Comparison of ENCODE assay signal across 8 cellular contexts in genomic region chr6:105431226-105431625, GRCh38. TPM values are rescaled to one million over a fixed set of nuclear protein-coding genes. Genes with fewer than 3 reads are reported as not detected.
DNase-seq lines count a peak whose midpoint lies in the region; ATAC-seq and TF ChIP-seq lines count a peak whose summit lies in the region.

No MANE protein-coding gene starts in this region.

- DNase-seq in NCI-H1436 (lab: John Stamatoyannopoulos, UW) = peak; percentile 37
- no peak for DNase-seq in NCI-H1436 treated with DMSO at 0.1 percent for 48 hours (lab: John Stamatoyannopoulos, UW)
- peak; percentile 56 for DNase-seq in HS-5 (ENCODE audit: low read depth)
- DNase-seq in RPMI8226 = peak; percentile 48
- peak; percentile 30 to 61 for DNase-seq in erythroblast (lab: John Stamatoyannopoulos, UW)
- peak; percentile 72 for DNase-seq in renal cortical epithelial cell (ENCODE audit: low read depth)
- no peak for DNase-seq in SKM-1 treated with dmso at 0.1 percent for 144 hours (lab: John Stamatoyannopoulos, UW; ENCODE audit: unreplicated experiment)

- no peak for ATAC-seq in HG03432 (IDR thresholded peaks at IDR 0.05; ENCODE audit: unreplicated experiment)

- no peak for TF ChIP-seq POLR2A in erythroblast (IDR thresholded peaks at IDR 0.05; ENCODE audit: low read length)

RNA-seq across cellular contexts. Expression of gene PREP, which starts 28.3 kb away (rescaled TPM):
- total RNA-seq in renal cortical epithelial cell = 15.3 and 38.4 TPM in 2 replicates

Comparison
In these comparisons a context has a peak if more than half of its experiments do, and no peak if none do; other contexts are left out.
1. DNase-seq: peak in NCI-H1436 (single experiment), HS-5 (single experiment), RPMI8226 (single experiment), erythroblast (2 of 2) and renal cortical epithelial cell (single experiment); none in NCI-H1436 treated with DMSO at 0.1 percent for 48 hours (single experiment) and SKM-1 treated with dmso at 0.1 percent for 144 hours (single experiment).